In genomic region chr14:65102441-65103149, GRCh38 we compare ENCODE assay signal across 8 cellular contexts.
DNase-seq lines count a peak whose midpoint lies in the region; TF ChIP-seq lines count a peak whose summit lies in the region.

Gene MAX (minus strand): TSS chr14:65102517. CDS start chr14:65102339, 178 bp downstream.

- H3K36me3 ChIP-seq in SK-N-MC (ENCODE audit: insufficient read depth, low read length): peaks cover 18% of the 10 kb centered on the region

- H3K4me3 ChIP-seq in HFF-Myc (replicated peaks; ENCODE audit: low read depth, low read length) (peak within 1 kb of the TSS; percentile 97), NB4 (ENCODE audit: low read depth, low read length) (peak within 1 kb of the TSS; percentile 93), SK-N-MC (peak within 1 kb of the TSS; percentile 89)

- no peak within 1 kb of the TSS for H3K27ac ChIP-seq in SK-N-MC

- H3K9me3 ChIP-seq in SK-N-MC (ENCODE audit: low read depth, low read length): no peaks in the 10 kb centered on the region

- TF ChIP-seq CTCF in HFF-Myc (IDR thresholded peaks at IDR 0.05; ENCODE audit: low read depth, low read length, missing control alignments) (no peak), NB4 (IDR thresholded peaks at IDR 0.05; ENCODE audit: low read depth, low read length) (no peak)

- peak within 1 kb of the TSS; percentile 88 for H3K9ac ChIP-seq in SK-N-MC (ENCODE audit: insufficient read length)

- peak; percentile 99 for DNase-seq in GM03348 (ENCODE audit: low spot score)
- peak; percentile 92 for DNase-seq in HFF-Myc (ENCODE audit: extremely low read depth, low read depth)
- DNase-seq in NB4 (ENCODE audit: low read depth): peak; percentile 99
- DNase-seq in SK-N-MC (ENCODE audit: low read depth, low spot score): peak; percentile 86
- peak; percentile 98 for DNase-seq in activated naive CD4-positive, alpha-beta T cell treated with anti-CD3 and anti-CD28 coated beads, Interleukin-2, amount 50 U/mL, for 16 hours
- DNase-seq in germinal center (ENCODE audit: low spot score): peak; percentile 98
- DNase-seq in non-pigmented ciliary epithelial cell (ENCODE audit: low read depth): peak; percentile 89
- peak; percentile 96 for DNase-seq in superior temporal gyrus (ENCODE audit: extremely low spot score)

- TF ChIP-seq POLR2A in NB4 (IDR thresholded peaks at IDR 0.05; ENCODE audit: extremely low read depth, insufficient read length): peak; percentile 73
